In genomic region chr12:1534708-1535107, GRCh38 we compare ENCODE assay signal across 12 cellular contexts. TPM values are rescaled to one million over a fixed set of nuclear protein-coding genes. Genes with fewer than 3 reads are reported as not detected.
DNase-seq lines count a peak whose midpoint lies in the region; ATAC-seq and TF ChIP-seq lines count a peak whose summit lies in the region.
"Had no signal": no experiment of that assay in that cellular context is flagged by ENCODE, and none has a peak within 500 bp of the region (broad histone marks: within the 10 kb centered on the region; RNA-seq: fewer than 3 reads in every experiment).

No MANE protein-coding gene starts in this region.

- peaks cover 41% of the 10 kb centered on the region for H3K4me1 Mint-ChIP-seq in stimulated activated naive CD8-positive, alpha-beta T cell treated with anti-CD3 and anti-CD28 coated beads, Interleukin-15, amount 100 ng/mL, for 72 hours
- peaks cover 22% of the 10 kb centered on the region for H3K4me1 Mint-ChIP-seq in activated T-helper 17 cell treated with anti-CD3 and anti-CD28 coated beads, Interleukin-2, amount 50 U/mL, for 72 hours
- H3K4me1 Mint-ChIP-seq in neural progenitor cell, result peaks cover 23% of the 10 kb centered on the region

- peaks cover 7% of the 10 kb centered on the region for H3K36me3 Mint-ChIP-seq in activated T-helper 17 cell treated with anti-CD3 and anti-CD28 coated beads, Interleukin-2, amount 50 U/mL, for 72 hours (ENCODE audit: low read depth)
- peaks cover 9% of the 10 kb centered on the region for H3K36me3 Mint-ChIP-seq in neural progenitor cell

- TF ChIP-seq CTCF in neural progenitor cell (IDR thresholded peaks at IDR 0.05), result no peak

- H3K9me3 Mint-ChIP-seq in stimulated activated naive CD8-positive, alpha-beta T cell treated with anti-CD3 and anti-CD28 coated beads, Interleukin-15, amount 100 ng/mL, for 72 hours, result no peaks in the 10 kb centered on the region
- H3K9me3 Mint-ChIP-seq in activated T-helper 17 cell treated with anti-CD3 and anti-CD28 coated beads, Interleukin-2, amount 50 U/mL, for 72 hours, result no peaks in the 10 kb centered on the region
- peaks cover 7% of the 10 kb centered on the region for H3K9me3 Mint-ChIP-seq in neural progenitor cell
- H3K9me3 Mint-ChIP-seq: activated CD4-positive, alpha-beta memory T cell treated with anti-CD3 and anti-CD28 coated beads, Interleukin-2, amount 10 ng/mL, durations not matched to agents 7 days and 5 days had no signal

- H3K4me3 Mint-ChIP-seq in stimulated activated naive CD8-positive, alpha-beta T cell treated with anti-CD3 and anti-CD28 coated beads, Interleukin-15, amount 100 ng/mL, for 72 hours, result peak overlapping the region; percentile 2 to 20
- H3K4me3 Mint-ChIP-seq in activated T-helper 17 cell treated with anti-CD3 and anti-CD28 coated beads, Interleukin-2, amount 50 U/mL, for 72 hours, result peak overlapping the region; percentile 77
- H3K4me3 Mint-ChIP-seq in neural progenitor cell, result no peak overlapping the region

- no peak overlapping the region for H3K4me3 ChIP-seq in neural progenitor cell
- H3K4me3 ChIP-seq: mucosa of descending colon, SJSA1 had no signal

- no peaks in the 10 kb centered on the region for H3K36me3 ChIP-seq in neural progenitor cell
- H3K36me3 ChIP-seq: SJSA1 had no signal

- H3K4me2 ChIP-seq in neural progenitor cell, result no peak overlapping the region

- peaks cover 97% of the 10 kb centered on the region for H3K79me2 ChIP-seq in neural progenitor cell (ENCODE audit: low read depth)

- H4K20me1 ChIP-seq in neural progenitor cell (ENCODE audit: low read depth), result peaks cover 86% of the 10 kb centered on the region

- intact Hi-C loops in Right ventricle myocardium superior (cut with DNase I), result no loop called here

- peaks cover 40% of the 10 kb centered on the region for H3K27me3 ChIP-seq in neural progenitor cell

- peaks cover 10% of the 10 kb centered on the region for H3F3A ChIP-seq in neural progenitor cell (ENCODE audit: low read depth)

- peaks cover 88% of the 10 kb centered on the region for H3K27me3 Mint-ChIP-seq in stimulated activated naive CD8-positive, alpha-beta T cell treated with anti-CD3 and anti-CD28 coated beads, Interleukin-15, amount 100 ng/mL, for 72 hours
- H3K27me3 Mint-ChIP-seq in activated T-helper 17 cell treated with anti-CD3 and anti-CD28 coated beads, Interleukin-2, amount 50 U/mL, for 72 hours, result peaks cover 62% of the 10 kb centered on the region
- peaks cover 9% of the 10 kb centered on the region for H3K27me3 Mint-ChIP-seq in neural progenitor cell (ENCODE audit: insufficient read depth, low read depth)

- no peak overlapping the region for H3K9ac ChIP-seq in neural progenitor cell

- no peak overlapping the region for H3K27ac ChIP-seq in neural progenitor cell
- H3K27ac ChIP-seq: SJSA1 had no signal

- ATAC-seq in stimulated activated naive CD8-positive, alpha-beta T cell treated with anti-CD3 and anti-CD28 coated beads, Interleukin-15, amount 100 ng/mL, for 72 hours, result peak; percentile 13
- ATAC-seq in stimulated activated naive CD8-positive, alpha-beta T cell treated with anti-CD3 and anti-CD28 coated beads, Interleukin-15, Interleukin-2, amounts not matched to agents 100 U/mL and 50 U/mL, for 24 hours, result no peak
- ATAC-seq in HG03135 (IDR thresholded peaks at IDR 0.05; ENCODE audit: unreplicated experiment), result peak; percentile 26
- ATAC-seq in activated T-helper 17 cell treated with anti-CD3 and anti-CD28 coated beads, Interleukin-2, amount 50 U/mL, for 72 hours (replicated peaks), result no peak
- no peak for ATAC-seq in Right ventricle myocardium superior (ENCODE audit: poor library complexity)

- no peak overlapping the region for H2AFZ ChIP-seq in neural progenitor cell (replicated peaks)

- peak in 1 of 2 donors; percentile 45 for DNase-seq in stimulated activated naive CD8-positive, alpha-beta T cell treated with anti-CD3 and anti-CD28 coated beads, Interleukin-15, amount 100 ng/mL, for 72 hours
- no peak for DNase-seq in stimulated activated naive CD8-positive, alpha-beta T cell treated with anti-CD3 and anti-CD28 coated beads, Interleukin-15, Interleukin-2, amounts not matched to agents 100 U/mL and 50 U/mL, for 24 hours
- DNase-seq in neural progenitor cell (ENCODE audit: low spot score), result no peak
- DNase-seq in Right ventricle myocardium superior, result no peak
- no peak for DNase-seq in activated T-cell treated with anti-CD3 and anti-CD28 coated beads, Interleukin-2, amount 50 U/mL, for 48 hours
- DNase-seq in DMS79 (lab: John Stamatoyannopoulos, UW), result no peak
- DNase-seq: activated CD4-positive, alpha-beta memory T cell treated with anti-CD3 and anti-CD28 coated beads, Interleukin-2, amount 10 ng/mL, durations not matched to agents 7 days and 5 days; mucosa of descending colon; NCI-H2107 had no signal

- H3K9me3 ChIP-seq in neural progenitor cell (ENCODE audit: low read depth), result no peaks in the 10 kb centered on the region
- H3K9me3 ChIP-seq: mucosa of descending colon had no signal

- H3K27ac Mint-ChIP-seq in stimulated activated naive CD8-positive, alpha-beta T cell treated with anti-CD3 and anti-CD28 coated beads, Interleukin-15, amount 100 ng/mL, for 72 hours, result no peak overlapping the region
- H3K27ac Mint-ChIP-seq in activated T-helper 17 cell treated with anti-CD3 and anti-CD28 coated beads, Interleukin-2, amount 50 U/mL, for 72 hours, result no peak overlapping the region
- no peak overlapping the region for H3K27ac Mint-ChIP-seq in neural progenitor cell
- H3K27ac Mint-ChIP-seq: activated CD4-positive, alpha-beta memory T cell treated with anti-CD3 and anti-CD28 coated beads, Interleukin-2, amount 10 ng/mL, durations not matched to agents 7 days and 5 days had no signal

- H3K4me1 ChIP-seq in neural progenitor cell, result peaks cover 34% of the 10 kb centered on the region

RNA-seq across cellular contexts. Expression of gene FBXL14, which starts 59.7 kb away (rescaled TPM):
- total RNA-seq in activated T-helper 17 cell treated with anti-CD3 and anti-CD28 coated beads, Interleukin-2, amount 50 U/mL, for 72 hours, result 10 to 100 TPM; 22.2 to 29.8 TPM
- 27.3 and 64.6 TPM in 2 replicates for total RNA-seq in neural progenitor cell (ENCODE audit: low replicate concordance)
- 7.0 TPM for total RNA-seq in Right ventricle myocardium superior

Comparison
In these comparisons a context has a peak if more than half of its experiments do, and no peak if none do; other contexts are left out.
1. ATAC-seq: peak in stimulated activated naive CD8-positive, alpha-beta T cell treated with anti-CD3 and anti-CD28 coated beads, Interleukin-15, amount 100 ng/mL, for 72 hours (single experiment) and HG03135 (single experiment); none in stimulated activated naive CD8-positive, alpha-beta T cell treated with anti-CD3 and anti-CD28 coated beads, Interleukin-15, Interleukin-2, amounts not matched to agents 100 U/mL and 50 U/mL, for 24 hours (single experiment), activated T-helper 17 cell treated with anti-CD3 and anti-CD28 coated beads, Interleukin-2, amount 50 U/mL, for 72 hours (single experiment) and Right ventricle myocardium superior (single experiment).